In genomic region chr10:33235951-33236350, GRCh38 we compare ENCODE assay signal across 1 cellular context.
TF ChIP-seq lines count a peak whose summit lies in the region.

No MANE protein-coding gene starts in this region.

TF ChIP-seq in HEK293T, 16 proteins besides CTCF, POLR2A, EP300 and RAD21 (continued from another document):
- TF ChIP-seq PKNOX1 (IDR thresholded peaks at IDR 0.05) (no peak), FOXA1 (IDR thresholded peaks at IDR 0.05) (no peak), LEF1 (IDR thresholded peaks at IDR 0.05; ENCODE audit: borderline replicate concordance) (no peak), ELF4 (IDR thresholded peaks at IDR 0.05) (no peak), SP1 (IDR thresholded peaks at IDR 0.05) (no peak), FOXK2 (IDR thresholded peaks at IDR 0.05) (no peak)
